ENCODE assay signal across 8 cellular contexts in the genomic region with DNA sequence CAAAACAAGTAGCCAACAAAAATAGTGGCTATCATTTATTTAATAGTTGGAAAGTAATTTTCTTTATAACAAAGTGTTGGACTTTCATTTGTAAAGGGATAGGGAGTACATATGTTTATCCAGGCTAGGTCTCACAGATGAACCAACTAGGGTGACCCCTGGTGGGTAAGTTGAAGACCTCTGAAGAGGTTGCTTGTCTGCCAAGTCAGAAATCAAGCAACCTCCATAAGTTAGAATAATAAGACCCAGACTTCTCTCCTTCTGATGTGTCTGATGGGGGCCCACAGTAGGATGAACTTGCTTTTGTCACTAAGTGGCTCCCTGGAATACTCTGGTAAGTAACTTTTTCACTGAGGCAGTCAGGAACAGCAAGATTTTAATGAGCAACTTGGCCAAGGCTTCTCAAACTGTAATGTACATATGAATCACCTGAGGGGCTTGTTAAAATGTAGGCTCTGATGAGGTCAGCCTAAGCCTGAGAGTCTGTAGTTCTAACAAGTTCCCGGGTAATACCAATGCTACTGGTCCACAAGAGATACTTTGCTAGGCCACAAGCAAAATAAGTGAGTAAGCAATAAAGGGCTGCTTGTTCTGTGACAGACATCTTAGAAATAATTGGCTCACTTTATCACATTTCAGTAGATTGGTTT.
DNase-seq lines count a peak whose midpoint lies in the region; ATAC-seq and TF ChIP-seq lines count a peak whose summit lies in the region.

No MANE protein-coding gene starts in this region.

- POLR2A ChIA-PET in naive thymus-derived CD8-positive, alpha-beta T cell (lab: Charles Lee), result no interaction called here

- no peaks in the 10 kb centered on the region for H3K9me3 ChIP-seq in cardiac muscle cell (ENCODE audit: low read depth)

- H3K27ac Mint-ChIP-seq in chondrocyte (ENCODE audit: unreplicated experiment) (no peak overlapping the region), type B pancreatic cell (no peak overlapping the region)
- H3K27ac Mint-ChIP-seq in naive thymus-derived CD8-positive, alpha-beta T cell, result no peak overlapping the region

- no peak overlapping the region for H3K4me3 ChIP-seq in cardiac muscle cell

- no peaks in the 10 kb centered on the region for H3K27me3 ChIP-seq in cardiac muscle cell

- H3K4me3 Mint-ChIP-seq in chondrocyte (ENCODE audit: unreplicated experiment), result no peak overlapping the region
- no peak overlapping the region for H3K4me3 Mint-ChIP-seq in type B pancreatic cell
- no peak overlapping the region for H3K4me3 Mint-ChIP-seq in naive thymus-derived CD8-positive, alpha-beta T cell

- H3K9me3 Mint-ChIP-seq in chondrocyte (ENCODE audit: low read depth), result no peaks in the 10 kb centered on the region
- no peaks in the 10 kb centered on the region for H3K9me3 Mint-ChIP-seq in type B pancreatic cell
- no peaks in the 10 kb centered on the region for H3K9me3 Mint-ChIP-seq in naive thymus-derived CD8-positive, alpha-beta T cell

- TF ChIP-seq CTCF in cardiac muscle cell (IDR thresholded peaks at IDR 0.05; ENCODE audit: low read depth, low read length), result peak; percentile 33
- peak; percentile 71 for TF ChIP-seq CTCF in chondrocyte (IDR thresholded peaks at IDR 0.05)
- TF ChIP-seq CTCF in type B pancreatic cell (conservative IDR thresholded peaks at IDR 0.05), result peak; percentile 61

- intact Hi-C loops in left cardiac atrium (cut with DNase I), result no loop called here

- H3K36me3 ChIP-seq in cardiac muscle cell, result no peaks in the 10 kb centered on the region

- H3K36me3 Mint-ChIP-seq in chondrocyte (ENCODE audit: low read depth) (no peaks in the 10 kb centered on the region), type B pancreatic cell (no peaks in the 10 kb centered on the region)
- H3K36me3 Mint-ChIP-seq in naive thymus-derived CD8-positive, alpha-beta T cell, result no peaks in the 10 kb centered on the region

- H3K4me1 ChIP-seq in cardiac muscle cell (ENCODE audit: low read depth), result no peaks in the 10 kb centered on the region

- no peak for ATAC-seq in left cardiac atrium
- no peak for ATAC-seq in HG03135 (IDR thresholded peaks at IDR 0.05; ENCODE audit: unreplicated experiment)
- ATAC-seq in naive thymus-derived CD8-positive, alpha-beta T cell, result no peak

- H3K27me3 Mint-ChIP-seq in chondrocyte (ENCODE audit: low read depth), result no peaks in the 10 kb centered on the region
- H3K27me3 Mint-ChIP-seq in type B pancreatic cell, result no peaks in the 10 kb centered on the region
- peaks cover 0 to 2% (median 0%) of the 10 kb centered on the region in 5 donors for H3K27me3 Mint-ChIP-seq in naive thymus-derived CD8-positive, alpha-beta T cell

- DNase-seq in cardiac muscle cell (ENCODE audit: low read depth in 1 of 2, low spot score in 1 of 2) (peak; percentile 60 to 64), left cardiac atrium (no peak), M059J (ENCODE audit: low read depth) (peak; percentile 52), chondrocyte (ENCODE audit: low spot score) (no peak), type B pancreatic cell (ENCODE audit: extremely low spot score, unreplicated experiment) (no peak), HuH-7 (ENCODE audit: low spot score) (no peak)
- DNase-seq in naive thymus-derived CD8-positive, alpha-beta T cell, result no peak

- H3K27ac ChIP-seq in cardiac muscle cell, result no peak overlapping the region

- H3K4me1 Mint-ChIP-seq in chondrocyte (ENCODE audit: low read depth) (no peaks in the 10 kb centered on the region), type B pancreatic cell (ENCODE audit: unreplicated experiment) (peaks cover 29% of the 10 kb centered on the region)
- peaks cover 0 to 6% (median 0%) of the 10 kb centered on the region in 4 donors for H3K4me1 Mint-ChIP-seq in naive thymus-derived CD8-positive, alpha-beta T cell

Comparison
In these comparisons a context has a peak if more than half of its experiments do, and no peak if none do; other contexts are left out.
1. DNase-seq: peak in cardiac muscle cell (2 of 2) and M059J (single experiment); none in left cardiac atrium (single experiment), chondrocyte (single experiment), type B pancreatic cell (single experiment), HuH-7 (single experiment) and naive thymus-derived CD8-positive, alpha-beta T cell (0 of 10).
2. Peak in every context shown above with its lines, with median percentiles within 50 percentile points of each other: CTCF ChIP-seq.